Comparison of ENCODE assay signal across 5 cellular contexts in the genomic region with DNA sequence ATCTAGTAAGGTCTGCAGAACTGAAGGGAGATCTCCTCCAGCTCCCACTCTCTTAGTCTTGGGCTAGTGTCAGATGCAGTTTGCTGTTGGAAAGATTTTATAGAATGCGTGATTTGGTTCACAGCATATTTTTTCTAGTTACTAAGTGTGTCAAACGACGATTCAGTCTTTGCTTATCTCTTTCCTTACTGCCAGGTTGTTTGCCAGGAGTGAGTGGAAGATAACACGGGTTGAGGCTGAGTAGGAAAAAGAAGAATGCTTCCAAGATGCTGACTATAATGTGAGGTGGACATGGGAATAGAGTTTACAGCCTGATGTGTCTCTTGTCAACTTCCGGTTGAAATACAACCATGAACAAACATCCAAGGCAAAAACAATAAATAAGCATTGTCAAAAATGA.
"Had no signal": no experiment of that assay in that cellular context is flagged by ENCODE, and none has a peak within 500 bp of the region (broad histone marks: within the 10 kb centered on the region; RNA-seq: fewer than 3 reads in every experiment).

No MANE protein-coding gene starts in this region.

- H3K27ac Mint-ChIP-seq: GM23338, H9, IgD-negative memory B cell had no signal

- ATAC-seq: GM23338 had no signal

- DNase-seq: H9, HCEC 1CT, KBM-7 had no signal

- H3K4me3 Mint-ChIP-seq: GM23338, H9, IgD-negative memory B cell had no signal

- H3K4me1 Mint-ChIP-seq: GM23338, H9 had no signal

- H3K4me3 ChIP-seq: GM23338 had no signal
